8 cellular contexts compared by ENCODE assay signal in the genomic region with DNA sequence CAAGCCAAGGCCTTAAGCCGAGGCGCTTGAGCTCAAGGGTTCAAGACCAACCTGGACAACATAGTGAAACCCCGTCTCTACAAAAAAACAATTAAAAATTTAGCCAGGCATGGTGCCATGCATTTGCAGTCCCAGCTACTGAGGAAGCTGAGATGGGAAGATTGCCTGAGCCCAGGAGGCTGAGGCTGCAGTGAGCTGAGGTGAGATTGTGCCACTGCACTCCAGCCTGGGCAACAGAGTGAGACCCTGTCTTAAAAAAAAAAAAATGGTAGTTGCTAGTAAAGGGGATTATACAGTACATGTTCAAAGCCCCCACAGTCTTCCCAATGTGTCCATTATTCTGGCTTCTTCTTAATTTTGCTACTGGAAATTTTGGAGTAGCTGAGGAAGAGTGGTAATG. TPM values are rescaled to one million over a fixed set of nuclear protein-coding genes. Genes with fewer than 3 reads are reported as not detected.
"Had no signal": no experiment of that assay in that cellular context is flagged by ENCODE, and none has a peak within 500 bp of the region (broad histone marks: within the 10 kb centered on the region; RNA-seq: fewer than 3 reads in every experiment).

No MANE protein-coding gene starts in this region.

- H3K4me3 Mint-ChIP-seq: IgD-negative memory B cell had no signal

- H3K27me3 Mint-ChIP-seq: IgD-negative memory B cell had no signal

- H3K9me3 Mint-ChIP-seq: IgD-negative memory B cell had no signal

- ATAC-seq: HCT116, HepG2 had no signal

- DNase-seq: GM23248, GOT3, H7 had no signal

RNA-seq across cellular contexts. Expression of gene GSTT4, which starts 24.1 kb away (rescaled TPM):
- total RNA-seq: GM23248, H4, H7, HT1080 had no signal

RNA-seq across cellular contexts. Expression of gene GSTT2, which starts 49.4 kb away (rescaled TPM):
- total RNA-seq: H7, HepG2 had no signal
